In the genomic region with DNA sequence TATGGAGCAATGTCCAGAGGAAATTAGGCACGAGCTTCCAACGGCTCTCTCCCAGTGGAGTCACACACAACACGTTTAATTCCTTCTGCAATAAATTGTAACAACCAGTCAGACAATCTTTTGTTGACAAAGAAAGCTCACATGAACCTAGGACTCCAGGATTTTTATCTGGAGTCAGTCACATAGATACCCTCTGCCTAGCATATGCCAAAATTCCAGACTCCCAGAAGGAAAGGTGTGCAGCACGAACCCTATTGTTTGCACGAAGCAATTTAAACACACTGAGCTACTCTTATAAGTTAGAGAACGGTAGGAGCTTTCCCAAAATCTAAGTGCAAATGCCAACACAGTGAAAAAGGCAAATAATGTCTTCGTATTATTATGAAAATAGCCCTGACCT, we compare ENCODE assay signal across 23 cellular contexts.
DNase-seq lines count a peak whose midpoint lies in the region; ATAC-seq and TF ChIP-seq lines count a peak whose summit lies in the region.
"Had no signal": no experiment of that assay in that cellular context is flagged by ENCODE, and none has a peak within 500 bp of the region (broad histone marks: within the 10 kb centered on the region; RNA-seq: fewer than 3 reads in every experiment).

No MANE protein-coding gene starts in this region.

- H3K4me3 Mint-ChIP-seq in endothelial cell (ENCODE audit: unreplicated experiment): peak overlapping the region; percentile 70
- H3K4me3 Mint-ChIP-seq: B cell; CD14-positive monocyte; CD4-positive, alpha-beta memory T cell; CD4-positive, CD25-positive, alpha-beta regulatory T cell; CD8-positive, alpha-beta memory T cell had no signal

- H3K9me3 Mint-ChIP-seq in endothelial cell (ENCODE audit: unreplicated experiment): no peaks in the 10 kb centered on the region

- TF ChIP-seq POLR2A in prostate gland (IDR thresholded peaks at IDR 0.05) (no peak), esophagus squamous epithelium (IDR thresholded peaks at IDR 0.05) (no peak)

- no peaks in the 10 kb centered on the region for H3K4me1 Mint-ChIP-seq in endothelial cell (ENCODE audit: unreplicated experiment)
- H3K4me1 Mint-ChIP-seq: B cell had no signal

- H3K27me3 Mint-ChIP-seq in endothelial cell (ENCODE audit: unreplicated experiment): no peaks in the 10 kb centered on the region
- H3K27me3 Mint-ChIP-seq: B cell; CD4-positive, alpha-beta memory T cell; CD4-positive, CD25-positive, alpha-beta regulatory T cell; CD8-positive, alpha-beta memory T cell had no signal

- H3K27ac ChIP-seq in prostate gland (peak overlapping the region in 1 of 2 donors; percentile 12), esophagus squamous epithelium (no peak overlapping the region)
- H3K27ac ChIP-seq: A549; BLaER1 treated with 17β-estradiol and CSF1 and Interleukin-3, amounts not matched to agents 10 nM and 100 nM had no signal

- peaks cover 39% of the 10 kb centered on the region for H3K36me3 Mint-ChIP-seq in endothelial cell (ENCODE audit: low read depth, unreplicated experiment)

- peak; percentile 90 for DNase-seq in LNCaP clone FGC (ENCODE audit: low read depth)
- DNase-seq in endothelial cell (ENCODE audit: low spot score): no peak
- DNase-seq in prostate gland (ENCODE audit: low spot score): peak; percentile 13
- DNase-seq in esophagus squamous epithelium (lab: John Stamatoyannopoulos, UW): no peak
- DNase-seq in activated CD4-positive, alpha-beta T cell treated with anti-CD3 and anti-CD28 coated beads for 4 hours: no peak
- DNase-seq: 8988T; CD4-positive, alpha-beta memory T cell; CD4-positive, CD25-positive, alpha-beta regulatory T cell; CD8-positive, alpha-beta memory T cell; COR-L47; DMS 273 treated with DMSO at 0.1 percent for 48 hours; DMS153; DMS53; DMS79; DND-41; EL; GDM1 had no signal

- H3K9me3 ChIP-seq in prostate gland (no peaks in the 10 kb centered on the region), esophagus squamous epithelium (peaks cover 0 to 23% (median 0%) of the 10 kb centered on the region in 3 donors)

- intact Hi-C loops in prostate gland (cut with DNase I): no loop called here
- intact Hi-C loops in esophagus squamous epithelium (cut with DNase I): no loop called here

- ATAC-seq in GM21423 (IDR thresholded peaks at IDR 0.05; ENCODE audit: unreplicated experiment): no peak
- ATAC-seq: A549, GM12878 had no signal

- TF ChIP-seq CTCF in LNCaP clone FGC (IDR thresholded peaks at IDR 0.05; ENCODE audit: control insufficient read depth, extremely low read depth, insufficient read depth): no peak
- TF ChIP-seq CTCF in endothelial cell (IDR thresholded peaks at IDR 0.05; ENCODE audit: unreplicated experiment): no peak
- no peak for TF ChIP-seq CTCF in prostate gland (IDR thresholded peaks at IDR 0.05)
- no peak for TF ChIP-seq CTCF in esophagus squamous epithelium (IDR thresholded peaks at IDR 0.05)

- no peak overlapping the region for H3K4me3 ChIP-seq in LNCaP clone FGC (ENCODE audit: low read depth, low read length)
- H3K4me3 ChIP-seq in prostate gland: no peak overlapping the region
- no peak overlapping the region for H3K4me3 ChIP-seq in esophagus squamous epithelium
- H3K4me3 ChIP-seq: A549; BLaER1 treated with 17β-estradiol and CSF1 and Interleukin-3, amounts not matched to agents 10 nM and 100 nM; GM12878 had no signal

- H3K27me3 ChIP-seq in prostate gland (replicated peaks; ENCODE audit: insufficient read depth) (no peaks in the 10 kb centered on the region), esophagus squamous epithelium (no peaks in the 10 kb centered on the region)
- H3K27me3 ChIP-seq: BLaER1 treated with 17β-estradiol and CSF1 and Interleukin-3, amounts not matched to agents 10 nM and 100 nM had no signal

- H3K4me1 ChIP-seq in prostate gland (replicated peaks) (no peaks in the 10 kb centered on the region), esophagus squamous epithelium (no peaks in the 10 kb centered on the region)
- H3K4me1 ChIP-seq: A549 had no signal

- H3K36me3 ChIP-seq in prostate gland (no peaks in the 10 kb centered on the region), esophagus squamous epithelium (peaks cover 0 to 95% (median 12%) of the 10 kb centered on the region in 3 donors)

- WGBS in prostate gland: 63% methylated on average over 7 of the region's 7 CpGs
- 94 to 97% methylated on average over 7 of the region's 7 CpGs for WGBS in esophagus squamous epithelium, 2 donors

- H3K27ac Mint-ChIP-seq in endothelial cell (ENCODE audit: unreplicated experiment): no peak overlapping the region
- H3K27ac Mint-ChIP-seq: B cell; CD4-positive, alpha-beta memory T cell had no signal

Comparison
In these comparisons a context has a peak if more than half of its experiments do, and no peak if none do; other contexts are left out.
1. DNase-seq: peak in LNCaP clone FGC (single experiment) and prostate gland (single experiment); none in endothelial cell (single experiment), esophagus squamous epithelium (single experiment) and activated CD4-positive, alpha-beta T cell treated with anti-CD3 and anti-CD28 coated beads for 4 hours (0 of 2).